Comparison of ENCODE assay signal across 1 cellular context in the genomic region with DNA sequence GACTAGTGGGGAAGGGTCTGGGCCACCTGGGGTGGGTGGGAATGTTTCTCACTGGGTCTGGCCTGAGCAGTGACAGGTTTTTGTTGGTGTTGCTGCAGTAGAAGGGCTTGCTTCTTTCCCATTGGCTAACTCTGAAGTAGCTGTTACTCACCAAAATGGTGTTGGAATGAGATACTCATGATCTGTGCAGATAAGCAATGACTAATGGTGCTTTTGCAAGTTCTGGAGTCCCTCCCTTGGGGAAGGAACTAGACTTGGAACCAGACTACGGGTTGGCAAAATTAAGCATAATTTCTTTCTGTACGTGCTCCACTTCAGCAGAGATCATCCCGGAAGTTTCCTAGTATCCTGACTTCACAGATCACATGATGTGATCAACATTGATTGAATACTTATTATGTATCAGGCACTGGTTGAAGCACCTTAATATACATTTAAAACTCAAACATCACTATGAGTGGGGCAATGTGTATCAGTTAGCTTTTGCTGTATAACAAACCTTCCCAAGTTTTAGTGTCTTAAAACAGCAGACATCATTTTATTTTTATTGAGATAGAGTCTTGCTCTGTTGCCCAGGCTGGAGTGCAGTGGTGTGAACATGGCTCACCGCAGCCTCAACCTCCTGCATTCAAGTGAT.
A peak's percentile ranks its signal among the peaks of the same experiment; 100 is the strongest.
TF ChIP-seq lines count a peak whose summit lies in the region.

No MANE protein-coding gene starts in this region.

TF ChIP-seq in K562, 482 proteins besides CTCF, POLR2A, EP300 and RAD21 (continued from another document and continues in another):
- TF ChIP-seq, protein P1, sequence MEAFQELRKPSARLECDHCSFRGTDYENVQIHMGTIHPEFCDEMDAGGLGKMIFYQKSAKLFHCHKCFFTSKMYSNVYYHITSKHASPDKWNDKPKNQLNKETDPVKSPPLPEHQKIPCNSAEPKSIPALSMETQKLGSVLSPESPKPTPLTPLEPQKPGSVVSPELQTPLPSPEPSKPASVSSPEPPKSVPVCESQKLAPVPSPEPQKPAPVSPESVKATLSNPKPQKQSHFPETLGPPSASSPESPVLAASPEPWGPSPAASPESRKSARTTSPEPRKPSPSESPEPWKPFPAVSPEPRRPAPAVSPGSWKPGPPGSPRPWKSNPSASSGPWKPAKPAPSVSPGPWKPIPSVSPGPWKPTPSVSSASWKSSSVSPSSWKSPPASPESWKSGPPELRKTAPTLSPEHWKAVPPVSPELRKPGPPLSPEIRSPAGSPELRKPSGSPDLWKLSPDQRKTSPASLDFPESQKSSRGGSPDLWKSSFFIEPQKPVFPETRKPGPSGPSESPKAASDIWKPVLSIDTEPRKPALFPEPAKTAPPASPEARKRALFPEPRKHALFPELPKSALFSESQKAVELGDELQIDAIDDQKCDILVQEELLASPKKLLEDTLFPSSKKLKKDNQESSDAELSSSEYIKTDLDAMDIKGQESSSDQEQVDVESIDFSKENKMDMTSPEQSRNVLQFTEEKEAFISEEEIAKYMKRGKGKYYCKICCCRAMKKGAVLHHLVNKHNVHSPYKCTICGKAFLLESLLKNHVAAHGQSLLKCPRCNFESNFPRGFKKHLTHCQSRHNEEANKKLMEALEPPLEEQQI (IDR thresholded peaks at IDR 0.05): peak; percentile 65; the same call in 1 of the 2 replicates
- TF ChIP-seq FIP1L1 (IDR thresholded peaks at IDR 0.05; ENCODE audit: low read depth, low read length, poor library complexity, severe bottlenecking) (no peak), CHCHD3 (CRISPR knock-in tag; IDR thresholded peaks at IDR 0.05) (no peak), NFYB (IDR thresholded peaks at IDR 0.05; ENCODE audit: extremely low read depth, insufficient read length) (no peak), GATA2 (CRISPR knock-in tag; IDR thresholded peaks at IDR 0.05) (peak; percentile 85), ARHGAP35 (IDR thresholded peaks at IDR 0.05; ENCODE audit: partially characterized antibody) (no peak), HDAC3 (IDR thresholded peaks at IDR 0.05; ENCODE audit: borderline replicate concordance, partially characterized antibody) (no peak), BRD9 (IDR thresholded peaks at IDR 0.05; ENCODE audit: low read depth, partially characterized antibody) (no peak), ZNF197 (CRISPR knock-in tag; IDR thresholded peaks at IDR 0.05; ENCODE audit: low read depth) (no peak), KDM1A (IDR thresholded peaks at IDR 0.05) (peak; percentile 72 to 84; a peak in 3 of 4 replicates), SETDB1 (IDR thresholded peaks at IDR 0.05; ENCODE audit: low read length) (no peak), ZNF696 (CRISPR knock-in tag; conservative IDR thresholded peaks at IDR 0.05) (no peak), SIN3A (IDR thresholded peaks at IDR 0.05; ENCODE audit: borderline replicate concordance in 2 of 2, control insufficient read depth in 1 of 2, low read depth in 2 of 2, low read length in 2 of 2) (no peak), MYNN (IDR thresholded peaks at IDR 0.05) (no peak), MYNN (CRISPR knock-in tag; IDR thresholded peaks at IDR 0.05) (no peak), ATF7 (IDR thresholded peaks at IDR 0.05) (peak; percentile 75), ETV6 (IDR thresholded peaks at IDR 0.05; ENCODE audit: borderline replicate concordance in 1 of 2, low read depth in 2 of 2, low read length in 1 of 2) (no peak), ETV6 (CRISPR knock-in tag; IDR thresholded peaks at IDR 0.05; ENCODE audit: borderline replicate concordance) (no peak), DACH1 (IDR thresholded peaks at IDR 0.05; ENCODE audit: partially characterized antibody) (no peak), SLC30A9 (CRISPR knock-in tag; IDR thresholded peaks at IDR 0.05) (no peak), CBFB (CRISPR knock-in tag; IDR thresholded peaks at IDR 0.05) (no peak), GTF2E2 (tag; IDR thresholded peaks at IDR 0.05) (no peak), RUNX1 (IDR thresholded peaks at IDR 0.05; ENCODE audit: low read depth) (no peak), FOXA3 (CRISPR knock-in tag; conservative IDR thresholded peaks at IDR 0.05 in 1 of 2, IDR thresholded peaks at IDR 0.05 in 1 of 2) (no peak), HNRNPLL (IDR thresholded peaks at IDR 0.05; ENCODE audit: low read depth, low read length, poor library complexity, severe bottlenecking) (no peak), ZNF507 (tag; conservative IDR thresholded peaks at IDR 0.05) (no peak), POLR2B (IDR thresholded peaks at IDR 0.05; ENCODE audit: low read depth, partially characterized antibody) (no peak), ZNF263 (CRISPR knock-in tag; IDR thresholded peaks at IDR 0.05; ENCODE audit: borderline replicate concordance) (peak; percentile 46; the same call in 1 of the 2 replicates), NFRKB (IDR thresholded peaks at IDR 0.05; ENCODE audit: low read depth) (no peak), TCF7L2 (IDR thresholded peaks at IDR 0.05; ENCODE audit: low read depth, low read length) (no peak), ZNF174 (CRISPR knock-in tag; IDR thresholded peaks at IDR 0.05) (no peak)
- TF ChIP-seq, protein P2, sequence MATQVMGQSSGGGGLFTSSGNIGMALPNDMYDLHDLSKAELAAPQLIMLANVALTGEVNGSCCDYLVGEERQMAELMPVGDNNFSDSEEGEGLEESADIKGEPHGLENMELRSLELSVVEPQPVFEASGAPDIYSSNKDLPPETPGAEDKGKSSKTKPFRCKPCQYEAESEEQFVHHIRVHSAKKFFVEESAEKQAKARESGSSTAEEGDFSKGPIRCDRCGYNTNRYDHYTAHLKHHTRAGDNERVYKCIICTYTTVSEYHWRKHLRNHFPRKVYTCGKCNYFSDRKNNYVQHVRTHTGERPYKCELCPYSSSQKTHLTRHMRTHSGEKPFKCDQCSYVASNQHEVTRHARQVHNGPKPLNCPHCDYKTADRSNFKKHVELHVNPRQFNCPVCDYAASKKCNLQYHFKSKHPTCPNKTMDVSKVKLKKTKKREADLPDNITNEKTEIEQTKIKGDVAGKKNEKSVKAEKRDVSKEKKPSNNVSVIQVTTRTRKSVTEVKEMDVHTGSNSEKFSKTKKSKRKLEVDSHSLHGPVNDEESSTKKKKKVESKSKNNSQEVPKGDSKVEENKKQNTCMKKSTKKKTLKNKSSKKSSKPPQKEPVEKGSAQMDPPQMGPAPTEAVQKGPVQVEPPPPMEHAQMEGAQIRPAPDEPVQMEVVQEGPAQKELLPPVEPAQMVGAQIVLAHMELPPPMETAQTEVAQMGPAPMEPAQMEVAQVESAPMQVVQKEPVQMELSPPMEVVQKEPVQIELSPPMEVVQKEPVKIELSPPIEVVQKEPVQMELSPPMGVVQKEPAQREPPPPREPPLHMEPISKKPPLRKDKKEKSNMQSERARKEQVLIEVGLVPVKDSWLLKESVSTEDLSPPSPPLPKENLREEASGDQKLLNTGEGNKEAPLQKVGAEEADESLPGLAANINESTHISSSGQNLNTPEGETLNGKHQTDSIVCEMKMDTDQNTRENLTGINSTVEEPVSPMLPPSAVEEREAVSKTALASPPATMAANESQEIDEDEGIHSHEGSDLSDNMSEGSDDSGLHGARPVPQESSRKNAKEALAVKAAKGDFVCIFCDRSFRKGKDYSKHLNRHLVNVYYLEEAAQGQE (CRISPR knock-in tag; IDR thresholded peaks at IDR 0.05; ENCODE audit: low read depth): no peak
- TF ChIP-seq, protein P3, sequence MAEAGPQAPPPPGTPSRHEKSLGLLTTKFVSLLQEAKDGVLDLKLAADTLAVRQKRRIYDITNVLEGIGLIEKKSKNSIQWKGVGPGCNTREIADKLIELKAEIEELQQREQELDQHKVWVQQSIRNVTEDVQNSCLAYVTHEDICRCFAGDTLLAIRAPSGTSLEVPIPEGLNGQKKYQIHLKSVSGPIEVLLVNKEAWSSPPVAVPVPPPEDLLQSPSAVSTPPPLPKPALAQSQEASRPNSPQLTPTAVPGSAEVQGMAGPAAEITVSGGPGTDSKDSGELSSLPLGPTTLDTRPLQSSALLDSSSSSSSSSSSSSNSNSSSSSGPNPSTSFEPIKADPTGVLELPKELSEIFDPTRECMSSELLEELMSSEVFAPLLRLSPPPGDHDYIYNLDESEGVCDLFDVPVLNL (CRISPR knock-in tag; IDR thresholded peaks at IDR 0.05; ENCODE audit: low read depth): no peak
- TF ChIP-seq, protein P4, sequence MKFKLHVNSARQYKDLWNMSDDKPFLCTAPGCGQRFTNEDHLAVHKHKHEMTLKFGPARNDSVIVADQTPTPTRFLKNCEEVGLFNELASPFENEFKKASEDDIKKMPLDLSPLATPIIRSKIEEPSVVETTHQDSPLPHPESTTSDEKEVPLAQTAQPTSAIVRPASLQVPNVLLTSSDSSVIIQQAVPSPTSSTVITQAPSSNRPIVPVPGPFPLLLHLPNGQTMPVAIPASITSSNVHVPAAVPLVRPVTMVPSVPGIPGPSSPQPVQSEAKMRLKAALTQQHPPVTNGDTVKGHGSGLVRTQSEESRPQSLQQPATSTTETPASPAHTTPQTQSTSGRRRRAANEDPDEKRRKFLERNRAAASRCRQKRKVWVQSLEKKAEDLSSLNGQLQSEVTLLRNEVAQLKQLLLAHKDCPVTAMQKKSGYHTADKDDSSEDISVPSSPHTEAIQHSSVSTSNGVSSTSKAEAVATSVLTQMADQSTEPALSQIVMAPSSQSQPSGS (CRISPR knock-in tag; IDR thresholded peaks at IDR 0.05): no peak
- TF ChIP-seq, protein P5, sequence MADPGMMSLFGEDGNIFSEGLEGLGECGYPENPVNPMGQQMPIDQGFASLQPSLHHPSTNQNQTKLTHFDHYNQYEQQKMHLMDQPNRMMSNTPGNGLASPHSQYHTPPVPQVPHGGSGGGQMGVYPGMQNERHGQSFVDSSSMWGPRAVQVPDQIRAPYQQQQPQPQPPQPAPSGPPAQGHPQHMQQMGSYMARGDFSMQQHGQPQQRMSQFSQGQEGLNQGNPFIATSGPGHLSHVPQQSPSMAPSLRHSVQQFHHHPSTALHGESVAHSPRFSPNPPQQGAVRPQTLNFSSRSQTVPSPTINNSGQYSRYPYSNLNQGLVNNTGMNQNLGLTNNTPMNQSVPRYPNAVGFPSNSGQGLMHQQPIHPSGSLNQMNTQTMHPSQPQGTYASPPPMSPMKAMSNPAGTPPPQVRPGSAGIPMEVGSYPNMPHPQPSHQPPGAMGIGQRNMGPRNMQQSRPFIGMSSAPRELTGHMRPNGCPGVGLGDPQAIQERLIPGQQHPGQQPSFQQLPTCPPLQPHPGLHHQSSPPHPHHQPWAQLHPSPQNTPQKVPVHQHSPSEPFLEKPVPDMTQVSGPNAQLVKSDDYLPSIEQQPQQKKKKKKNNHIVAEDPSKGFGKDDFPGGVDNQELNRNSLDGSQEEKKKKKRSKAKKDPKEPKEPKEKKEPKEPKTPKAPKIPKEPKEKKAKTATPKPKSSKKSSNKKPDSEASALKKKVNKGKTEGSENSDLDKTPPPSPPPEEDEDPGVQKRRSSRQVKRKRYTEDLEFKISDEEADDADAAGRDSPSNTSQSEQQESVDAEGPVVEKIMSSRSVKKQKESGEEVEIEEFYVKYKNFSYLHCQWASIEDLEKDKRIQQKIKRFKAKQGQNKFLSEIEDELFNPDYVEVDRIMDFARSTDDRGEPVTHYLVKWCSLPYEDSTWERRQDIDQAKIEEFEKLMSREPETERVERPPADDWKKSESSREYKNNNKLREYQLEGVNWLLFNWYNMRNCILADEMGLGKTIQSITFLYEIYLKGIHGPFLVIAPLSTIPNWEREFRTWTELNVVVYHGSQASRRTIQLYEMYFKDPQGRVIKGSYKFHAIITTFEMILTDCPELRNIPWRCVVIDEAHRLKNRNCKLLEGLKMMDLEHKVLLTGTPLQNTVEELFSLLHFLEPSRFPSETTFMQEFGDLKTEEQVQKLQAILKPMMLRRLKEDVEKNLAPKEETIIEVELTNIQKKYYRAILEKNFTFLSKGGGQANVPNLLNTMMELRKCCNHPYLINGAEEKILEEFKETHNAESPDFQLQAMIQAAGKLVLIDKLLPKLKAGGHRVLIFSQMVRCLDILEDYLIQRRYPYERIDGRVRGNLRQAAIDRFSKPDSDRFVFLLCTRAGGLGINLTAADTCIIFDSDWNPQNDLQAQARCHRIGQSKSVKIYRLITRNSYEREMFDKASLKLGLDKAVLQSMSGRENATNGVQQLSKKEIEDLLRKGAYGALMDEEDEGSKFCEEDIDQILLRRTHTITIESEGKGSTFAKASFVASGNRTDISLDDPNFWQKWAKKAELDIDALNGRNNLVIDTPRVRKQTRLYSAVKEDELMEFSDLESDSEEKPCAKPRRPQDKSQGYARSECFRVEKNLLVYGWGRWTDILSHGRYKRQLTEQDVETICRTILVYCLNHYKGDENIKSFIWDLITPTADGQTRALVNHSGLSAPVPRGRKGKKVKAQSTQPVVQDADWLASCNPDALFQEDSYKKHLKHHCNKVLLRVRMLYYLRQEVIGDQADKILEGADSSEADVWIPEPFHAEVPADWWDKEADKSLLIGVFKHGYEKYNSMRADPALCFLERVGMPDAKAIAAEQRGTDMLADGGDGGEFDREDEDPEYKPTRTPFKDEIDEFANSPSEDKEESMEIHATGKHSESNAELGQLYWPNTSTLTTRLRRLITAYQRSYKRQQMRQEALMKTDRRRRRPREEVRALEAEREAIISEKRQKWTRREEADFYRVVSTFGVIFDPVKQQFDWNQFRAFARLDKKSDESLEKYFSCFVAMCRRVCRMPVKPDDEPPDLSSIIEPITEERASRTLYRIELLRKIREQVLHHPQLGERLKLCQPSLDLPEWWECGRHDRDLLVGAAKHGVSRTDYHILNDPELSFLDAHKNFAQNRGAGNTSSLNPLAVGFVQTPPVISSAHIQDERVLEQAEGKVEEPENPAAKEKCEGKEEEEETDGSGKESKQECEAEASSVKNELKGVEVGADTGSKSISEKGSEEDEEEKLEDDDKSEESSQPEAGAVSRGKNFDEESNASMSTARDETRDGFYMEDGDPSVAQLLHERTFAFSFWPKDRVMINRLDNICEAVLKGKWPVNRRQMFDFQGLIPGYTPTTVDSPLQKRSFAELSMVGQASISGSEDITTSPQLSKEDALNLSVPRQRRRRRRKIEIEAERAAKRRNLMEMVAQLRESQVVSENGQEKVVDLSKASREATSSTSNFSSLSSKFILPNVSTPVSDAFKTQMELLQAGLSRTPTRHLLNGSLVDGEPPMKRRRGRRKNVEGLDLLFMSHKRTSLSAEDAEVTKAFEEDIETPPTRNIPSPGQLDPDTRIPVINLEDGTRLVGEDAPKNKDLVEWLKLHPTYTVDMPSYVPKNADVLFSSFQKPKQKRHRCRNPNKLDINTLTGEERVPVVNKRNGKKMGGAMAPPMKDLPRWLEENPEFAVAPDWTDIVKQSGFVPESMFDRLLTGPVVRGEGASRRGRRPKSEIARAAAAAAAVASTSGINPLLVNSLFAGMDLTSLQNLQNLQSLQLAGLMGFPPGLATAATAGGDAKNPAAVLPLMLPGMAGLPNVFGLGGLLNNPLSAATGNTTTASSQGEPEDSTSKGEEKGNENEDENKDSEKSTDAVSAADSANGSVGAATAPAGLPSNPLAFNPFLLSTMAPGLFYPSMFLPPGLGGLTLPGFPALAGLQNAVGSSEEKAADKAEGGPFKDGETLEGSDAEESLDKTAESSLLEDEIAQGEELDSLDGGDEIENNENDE (IDR thresholded peaks at IDR 0.05; ENCODE audit: low read depth, low read length): no peak
- TF ChIP-seq, protein P6, sequence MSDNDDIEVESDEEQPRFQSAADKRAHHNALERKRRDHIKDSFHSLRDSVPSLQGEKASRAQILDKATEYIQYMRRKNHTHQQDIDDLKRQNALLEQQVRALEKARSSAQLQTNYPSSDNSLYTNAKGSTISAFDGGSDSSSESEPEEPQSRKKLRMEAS (CRISPR knock-in tag; IDR thresholded peaks at IDR 0.05): no peak
- TF ChIP-seq, protein P7, sequence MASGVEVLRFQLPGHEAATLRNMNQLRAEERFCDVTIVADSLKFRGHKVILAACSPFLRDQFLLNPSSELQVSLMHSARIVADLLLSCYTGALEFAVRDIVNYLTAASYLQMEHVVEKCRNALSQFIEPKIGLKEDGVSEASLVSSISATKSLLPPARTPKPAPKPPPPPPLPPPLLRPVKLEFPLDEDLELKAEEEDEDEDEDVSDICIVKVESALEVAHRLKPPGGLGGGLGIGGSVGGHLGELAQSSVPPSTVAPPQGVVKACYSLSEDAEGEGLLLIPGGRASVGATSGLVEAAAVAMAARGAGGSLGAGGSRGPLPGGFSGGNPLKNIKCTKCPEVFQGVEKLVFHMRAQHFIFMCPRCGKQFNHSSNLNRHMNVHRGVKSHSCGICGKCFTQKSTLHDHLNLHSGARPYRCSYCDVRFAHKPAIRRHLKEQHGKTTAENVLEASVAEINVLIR (CRISPR knock-in tag; IDR thresholded peaks at IDR 0.05): no peak
